Comparison of ENCODE assay signal across 1 cellular context in genomic region chr20:37311710-37312355, GRCh38.
TF ChIP-seq lines count a peak whose summit lies in the region.

No MANE protein-coding gene starts in this region.

TF ChIP-seq in IMR-90, 13 proteins besides CTCF, POLR2A, EP300 and RAD21:
- TF ChIP-seq RCOR1 (IDR thresholded peaks at IDR 0.05; ENCODE audit: insufficient replicate concordance, low read length) = no peak
- no peak for TF ChIP-seq NFE2L2 (IDR thresholded peaks at IDR 0.05; ENCODE audit: low read depth, low read length)
- no peak for TF ChIP-seq ELK1 (IDR thresholded peaks at IDR 0.05; ENCODE audit: borderline replicate concordance, low read depth, low read length)
- no peak for TF ChIP-seq MXI1 (IDR thresholded peaks at IDR 0.05; ENCODE audit: borderline replicate concordance, low read depth, low read length)
- TF ChIP-seq MAFK (IDR thresholded peaks at IDR 0.05; ENCODE audit: low read depth, low read length) = no peak
- no peak for TF ChIP-seq BHLHE40 (IDR thresholded peaks at IDR 0.05; ENCODE audit: low read depth, low read length)
